ENCODE assay signal across 1 cellular context in genomic region chr5:17438027-17438426, GRCh38.
TF ChIP-seq lines count a peak whose summit lies in the region.

No MANE protein-coding gene starts in this region.

TF ChIP-seq in H1, 55 proteins besides CTCF, POLR2A, EP300 and RAD21 (continued from another document):
- TF ChIP-seq, protein P1, sequence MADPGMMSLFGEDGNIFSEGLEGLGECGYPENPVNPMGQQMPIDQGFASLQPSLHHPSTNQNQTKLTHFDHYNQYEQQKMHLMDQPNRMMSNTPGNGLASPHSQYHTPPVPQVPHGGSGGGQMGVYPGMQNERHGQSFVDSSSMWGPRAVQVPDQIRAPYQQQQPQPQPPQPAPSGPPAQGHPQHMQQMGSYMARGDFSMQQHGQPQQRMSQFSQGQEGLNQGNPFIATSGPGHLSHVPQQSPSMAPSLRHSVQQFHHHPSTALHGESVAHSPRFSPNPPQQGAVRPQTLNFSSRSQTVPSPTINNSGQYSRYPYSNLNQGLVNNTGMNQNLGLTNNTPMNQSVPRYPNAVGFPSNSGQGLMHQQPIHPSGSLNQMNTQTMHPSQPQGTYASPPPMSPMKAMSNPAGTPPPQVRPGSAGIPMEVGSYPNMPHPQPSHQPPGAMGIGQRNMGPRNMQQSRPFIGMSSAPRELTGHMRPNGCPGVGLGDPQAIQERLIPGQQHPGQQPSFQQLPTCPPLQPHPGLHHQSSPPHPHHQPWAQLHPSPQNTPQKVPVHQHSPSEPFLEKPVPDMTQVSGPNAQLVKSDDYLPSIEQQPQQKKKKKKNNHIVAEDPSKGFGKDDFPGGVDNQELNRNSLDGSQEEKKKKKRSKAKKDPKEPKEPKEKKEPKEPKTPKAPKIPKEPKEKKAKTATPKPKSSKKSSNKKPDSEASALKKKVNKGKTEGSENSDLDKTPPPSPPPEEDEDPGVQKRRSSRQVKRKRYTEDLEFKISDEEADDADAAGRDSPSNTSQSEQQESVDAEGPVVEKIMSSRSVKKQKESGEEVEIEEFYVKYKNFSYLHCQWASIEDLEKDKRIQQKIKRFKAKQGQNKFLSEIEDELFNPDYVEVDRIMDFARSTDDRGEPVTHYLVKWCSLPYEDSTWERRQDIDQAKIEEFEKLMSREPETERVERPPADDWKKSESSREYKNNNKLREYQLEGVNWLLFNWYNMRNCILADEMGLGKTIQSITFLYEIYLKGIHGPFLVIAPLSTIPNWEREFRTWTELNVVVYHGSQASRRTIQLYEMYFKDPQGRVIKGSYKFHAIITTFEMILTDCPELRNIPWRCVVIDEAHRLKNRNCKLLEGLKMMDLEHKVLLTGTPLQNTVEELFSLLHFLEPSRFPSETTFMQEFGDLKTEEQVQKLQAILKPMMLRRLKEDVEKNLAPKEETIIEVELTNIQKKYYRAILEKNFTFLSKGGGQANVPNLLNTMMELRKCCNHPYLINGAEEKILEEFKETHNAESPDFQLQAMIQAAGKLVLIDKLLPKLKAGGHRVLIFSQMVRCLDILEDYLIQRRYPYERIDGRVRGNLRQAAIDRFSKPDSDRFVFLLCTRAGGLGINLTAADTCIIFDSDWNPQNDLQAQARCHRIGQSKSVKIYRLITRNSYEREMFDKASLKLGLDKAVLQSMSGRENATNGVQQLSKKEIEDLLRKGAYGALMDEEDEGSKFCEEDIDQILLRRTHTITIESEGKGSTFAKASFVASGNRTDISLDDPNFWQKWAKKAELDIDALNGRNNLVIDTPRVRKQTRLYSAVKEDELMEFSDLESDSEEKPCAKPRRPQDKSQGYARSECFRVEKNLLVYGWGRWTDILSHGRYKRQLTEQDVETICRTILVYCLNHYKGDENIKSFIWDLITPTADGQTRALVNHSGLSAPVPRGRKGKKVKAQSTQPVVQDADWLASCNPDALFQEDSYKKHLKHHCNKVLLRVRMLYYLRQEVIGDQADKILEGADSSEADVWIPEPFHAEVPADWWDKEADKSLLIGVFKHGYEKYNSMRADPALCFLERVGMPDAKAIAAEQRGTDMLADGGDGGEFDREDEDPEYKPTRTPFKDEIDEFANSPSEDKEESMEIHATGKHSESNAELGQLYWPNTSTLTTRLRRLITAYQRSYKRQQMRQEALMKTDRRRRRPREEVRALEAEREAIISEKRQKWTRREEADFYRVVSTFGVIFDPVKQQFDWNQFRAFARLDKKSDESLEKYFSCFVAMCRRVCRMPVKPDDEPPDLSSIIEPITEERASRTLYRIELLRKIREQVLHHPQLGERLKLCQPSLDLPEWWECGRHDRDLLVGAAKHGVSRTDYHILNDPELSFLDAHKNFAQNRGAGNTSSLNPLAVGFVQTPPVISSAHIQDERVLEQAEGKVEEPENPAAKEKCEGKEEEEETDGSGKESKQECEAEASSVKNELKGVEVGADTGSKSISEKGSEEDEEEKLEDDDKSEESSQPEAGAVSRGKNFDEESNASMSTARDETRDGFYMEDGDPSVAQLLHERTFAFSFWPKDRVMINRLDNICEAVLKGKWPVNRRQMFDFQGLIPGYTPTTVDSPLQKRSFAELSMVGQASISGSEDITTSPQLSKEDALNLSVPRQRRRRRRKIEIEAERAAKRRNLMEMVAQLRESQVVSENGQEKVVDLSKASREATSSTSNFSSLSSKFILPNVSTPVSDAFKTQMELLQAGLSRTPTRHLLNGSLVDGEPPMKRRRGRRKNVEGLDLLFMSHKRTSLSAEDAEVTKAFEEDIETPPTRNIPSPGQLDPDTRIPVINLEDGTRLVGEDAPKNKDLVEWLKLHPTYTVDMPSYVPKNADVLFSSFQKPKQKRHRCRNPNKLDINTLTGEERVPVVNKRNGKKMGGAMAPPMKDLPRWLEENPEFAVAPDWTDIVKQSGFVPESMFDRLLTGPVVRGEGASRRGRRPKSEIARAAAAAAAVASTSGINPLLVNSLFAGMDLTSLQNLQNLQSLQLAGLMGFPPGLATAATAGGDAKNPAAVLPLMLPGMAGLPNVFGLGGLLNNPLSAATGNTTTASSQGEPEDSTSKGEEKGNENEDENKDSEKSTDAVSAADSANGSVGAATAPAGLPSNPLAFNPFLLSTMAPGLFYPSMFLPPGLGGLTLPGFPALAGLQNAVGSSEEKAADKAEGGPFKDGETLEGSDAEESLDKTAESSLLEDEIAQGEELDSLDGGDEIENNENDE (IDR thresholded peaks at IDR 0.05; ENCODE audit: insufficient replicate concordance, low read length), result no peak
- TF ChIP-seq YY1 (IDR thresholded peaks at IDR 0.05; ENCODE audit: low read depth, low read length), result no peak
